24 cellular contexts compared by ENCODE assay signal in the genomic region with DNA sequence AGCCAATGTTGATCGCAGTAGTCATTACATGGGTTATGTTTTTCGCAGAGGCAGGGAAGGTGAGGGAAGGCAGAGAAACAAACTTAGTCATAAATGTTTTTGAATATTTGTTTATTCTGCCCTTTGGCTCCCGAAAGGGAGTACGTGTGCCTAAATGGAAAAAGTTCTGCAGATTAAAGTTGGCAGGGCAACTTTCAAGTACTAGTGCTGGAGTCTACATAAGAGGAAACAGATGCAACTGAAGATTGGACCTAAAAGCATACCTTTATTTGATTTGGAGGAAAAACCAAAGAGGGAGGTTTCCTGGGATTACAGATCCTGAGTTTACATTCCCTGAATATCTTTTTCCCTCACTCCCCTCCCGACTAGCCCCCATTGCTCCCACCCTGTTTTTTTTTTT. TPM values are rescaled to one million over a fixed set of nuclear protein-coding genes. Genes with fewer than 3 reads are reported as not detected.
DNase-seq lines count a peak whose midpoint lies in the region; ATAC-seq and TF ChIP-seq lines count a peak whose summit lies in the region.
"Had no signal": no experiment of that assay in that cellular context is flagged by ENCODE, and none has a peak within 500 bp of the region (broad histone marks: within the 10 kb centered on the region; RNA-seq: fewer than 3 reads in every experiment).

No MANE protein-coding gene starts in this region.

- CTCF ChIA-PET in CD8-positive, alpha-beta T cell (lab: Charles Lee) = no interaction called here

- H3K4me2 ChIP-seq in DOHH2 (ENCODE audit: low read length) = peak overlapping the region; percentile 50
- H3K4me2 ChIP-seq: smooth muscle cell had no signal

- H3K9me3 Mint-ChIP-seq in endodermal cell = no peaks in the 10 kb centered on the region
- H3K9me3 Mint-ChIP-seq in mesothelial cell of epicardium = peaks cover 5% of the 10 kb centered on the region
- H3K9me3 Mint-ChIP-seq in activated T-helper 2 cell treated with anti-CD3 and anti-CD28 coated beads, Interferon-gamma antibody, Interleukin-2, Interleukin-4, amounts not matched to agents 10 μg/mL and 5 μg/mL and 100 μg/mL, durations not matched to agents 14 hours and 24 hours and 36 hours = no peaks in the 10 kb centered on the region
- no peaks in the 10 kb centered on the region for H3K9me3 Mint-ChIP-seq in CD8-positive, alpha-beta T cell
- H3K9me3 Mint-ChIP-seq: activated T-helper 17 cell treated with anti-CD3 and anti-CD28 coated beads, Interleukin-2, amount 50 U/mL, for 72 hours; CD4-positive, CD25-positive, alpha-beta regulatory T cell had no signal

- H3K36me3 ChIP-seq in DOHH2 (ENCODE audit: control insufficient read depth, low read length) (peaks cover 81% of the 10 kb centered on the region), endodermal cell (ENCODE audit: control insufficient read depth, insufficient read depth, low read length) (peaks cover 25% of the 10 kb centered on the region)
- H3K36me3 ChIP-seq in CD8-positive, alpha-beta T cell (ENCODE audit: insufficient read depth, low read length) = no peaks in the 10 kb centered on the region
- H3K36me3 ChIP-seq: colonic mucosa, thyroid gland had no signal

- H3K9me3 ChIP-seq in DOHH2 (ENCODE audit: control insufficient read depth, insufficient read depth, low read length) (no peaks in the 10 kb centered on the region), endodermal cell (ENCODE audit: control insufficient read depth, low read length) (no peaks in the 10 kb centered on the region)
- H3K9me3 ChIP-seq in CD8-positive, alpha-beta T cell (ENCODE audit: low read length) = no peaks in the 10 kb centered on the region
- H3K9me3 ChIP-seq: colonic mucosa, thyroid gland had no signal

- H3K27ac Mint-ChIP-seq in endodermal cell (peak overlapping the region; percentile 69), mesothelial cell of epicardium (peak overlapping the region; percentile 71)
- H3K27ac Mint-ChIP-seq in activated T-helper 2 cell treated with anti-CD3 and anti-CD28 coated beads, Interferon-gamma antibody, Interleukin-2, Interleukin-4, amounts not matched to agents 10 μg/mL and 5 μg/mL and 100 μg/mL, durations not matched to agents 14 hours and 24 hours and 36 hours = no peak overlapping the region
- H3K27ac Mint-ChIP-seq in CD8-positive, alpha-beta T cell = no peak overlapping the region
- H3K27ac Mint-ChIP-seq: activated T-helper 17 cell treated with anti-CD3 and anti-CD28 coated beads, Interleukin-2, amount 50 U/mL, for 72 hours; CD4-positive, CD25-positive, alpha-beta regulatory T cell had no signal

- ATAC-seq in CD8-positive, alpha-beta T cell = no peak
- ATAC-seq: activated T-helper 17 cell treated with anti-CD3 and anti-CD28 coated beads, Interleukin-2, amount 50 U/mL, for 72 hours; left lobe of liver had no signal

- H4K20me1 ChIP-seq in DOHH2 (ENCODE audit: control insufficient read depth, insufficient read depth, low read depth, low read length) = peaks cover 26% of the 10 kb centered on the region

- POLR2A ChIA-PET in CD8-positive, alpha-beta T cell (lab: Charles Lee) = interaction anchor here (1.0 kb wide), 1 partner anchor 48 kb away, joined by 4 read pairs; no protein-coding TSS in a partner anchor

- peaks cover 53% of the 10 kb centered on the region for H3K4me1 Mint-ChIP-seq in endodermal cell
- peaks cover 47% of the 10 kb centered on the region for H3K4me1 Mint-ChIP-seq in mesothelial cell of epicardium
- H3K4me1 Mint-ChIP-seq in activated T-helper 2 cell treated with anti-CD3 and anti-CD28 coated beads, Interferon-gamma antibody, Interleukin-2, Interleukin-4, amounts not matched to agents 10 μg/mL and 5 μg/mL and 100 μg/mL, durations not matched to agents 14 hours and 24 hours and 36 hours (ENCODE audit: low read depth) = peaks cover 55% of the 10 kb centered on the region
- H3K4me1 Mint-ChIP-seq in CD8-positive, alpha-beta T cell (ENCODE audit: low read depth) = peaks cover 42% of the 10 kb centered on the region

- no peak overlapping the region for H3K4me3 Mint-ChIP-seq in endodermal cell
- no peak overlapping the region for H3K4me3 Mint-ChIP-seq in mesothelial cell of epicardium
- no peak overlapping the region for H3K4me3 Mint-ChIP-seq in activated T-helper 2 cell treated with anti-CD3 and anti-CD28 coated beads, Interferon-gamma antibody, Interleukin-2, Interleukin-4, amounts not matched to agents 10 μg/mL and 5 μg/mL and 100 μg/mL, durations not matched to agents 14 hours and 24 hours and 36 hours (ENCODE audit: low read depth)
- no peak overlapping the region for H3K4me3 Mint-ChIP-seq in CD8-positive, alpha-beta T cell
- H3K4me3 Mint-ChIP-seq: activated T-helper 17 cell treated with anti-CD3 and anti-CD28 coated beads, Interleukin-2, amount 50 U/mL, for 72 hours; CD4-positive, CD25-positive, alpha-beta regulatory T cell had no signal

- intact Hi-C loops in activated T-helper 2 cell treated with anti-CD3 and anti-CD28 coated beads, Interferon-gamma antibody, Interleukin-2, Interleukin-4, amounts not matched to agents 10 μg/mL and 5 μg/mL and 100 μg/mL, durations not matched to agents 14 hours and 24 hours and 36 hours (cut with micrococcal nuclease) = loop anchor here (10.0 kb wide), 1 partner anchor 111 kb away; no protein-coding TSS in a partner anchor
- intact Hi-C loops in CD8-positive, alpha-beta T cell (cut with DNase I, micrococcal nuclease) = loop anchor here (5.0 to 10.0 kb wide), 3 partner anchors 379 to 881 kb away; partner anchors contain the start of genes CD82 (in 2 of the 2) and ACCS (in 1 of the 2)

- H3K27me3 ChIP-seq in DOHH2 (ENCODE audit: control insufficient read depth, low read length) (no peaks in the 10 kb centered on the region), endodermal cell (ENCODE audit: control insufficient read depth, insufficient read depth, low read length, poor library complexity, severe bottlenecking) (no peaks in the 10 kb centered on the region)
- no peaks in the 10 kb centered on the region for H3K27me3 ChIP-seq in CD8-positive, alpha-beta T cell (ENCODE audit: insufficient read depth, low read length)
- H3K27me3 ChIP-seq: colonic mucosa, thyroid gland had no signal

- DNase-seq in OCI-M1 (lab: John Stamatoyannopoulos, UW) (peak; percentile 30), endodermal cell (no peak), mesothelial cell of epicardium (ENCODE audit: low spot score in 2 of 2, unreplicated experiment in 2 of 2) (no peak)
- DNase-seq in activated T-helper 2 cell treated with anti-CD3 and anti-CD28 coated beads, Interferon-gamma antibody, Interleukin-2, Interleukin-4, amounts not matched to agents 10 μg/mL and 5 μg/mL and 100 μg/mL, durations not matched to agents 14 hours and 24 hours and 36 hours (ENCODE audit: low spot score) = no peak
- DNase-seq in CD8-positive, alpha-beta T cell = no peak
- no peak for DNase-seq in activated CD4-positive, CD25-positive, alpha-beta regulatory T cell treated with anti-CD3 and anti-CD28 coated beads, Interleukin-2, amount 50 U/mL, for 72 hours
- no peak for DNase-seq in effector CD8-positive, alpha-beta T cell (lab: John Stamatoyannopoulos, UW)
- DNase-seq: activated CD4-positive, alpha-beta T cell treated with anti-CD3 and anti-CD28 coated beads, Interleukin-2, amount 50 U/mL, for 1 hour; CD4-positive, CD25-positive, alpha-beta regulatory T cell; colonic mucosa; DMS153; GF-D8; NCI-H1092 treated with DMSO at 0.1 percent for 48 hours; NCI-H2029; NCI-H345; SIG-M5; stimulated activated CD4-positive, alpha-beta T cell treated with anti-CD3 and anti-CD28 coated beads, Interleukin-2, amount 100 ng/mL, for 48 hours; stimulated activated naive CD4-positive, alpha-beta T cell treated with Interleukin-2 at 50 U/mL for 16 hours; thyroid gland had no signal

- WGBS in endodermal cell (ENCODE audit: insufficient coverage in 1 of 2, insufficient read length in 1 of 2), 2 experiments = 91 to 97% methylated on average over 4 to 5 of the region's 5 CpGs

- no peak overlapping the region for H3K27ac ChIP-seq in DOHH2 (ENCODE audit: low read depth, low read length)
- H3K27ac ChIP-seq in endodermal cell (ENCODE audit: low read depth, low read length) = no peak overlapping the region
- H3K27ac ChIP-seq in CD8-positive, alpha-beta T cell (ENCODE audit: low read depth, low read length) = no peak overlapping the region
- H3K27ac ChIP-seq: colonic mucosa had no signal

- TF ChIP-seq CTCF in DOHH2 (IDR thresholded peaks at IDR 0.05; ENCODE audit: low read depth, low read length, poor library complexity, severe bottlenecking) = no peak
- no peak for TF ChIP-seq CTCF in endodermal cell (conservative IDR thresholded peaks at IDR 0.05)
- TF ChIP-seq CTCF in mesothelial cell of epicardium (IDR thresholded peaks at IDR 0.05; ENCODE audit: unreplicated experiment) = no peak
- no peak for TF ChIP-seq CTCF in CD8-positive, alpha-beta T cell (IDR thresholded peaks at IDR 0.05)

- peaks cover 99% of the 10 kb centered on the region for H3K79me2 ChIP-seq in DOHH2 (ENCODE audit: control insufficient read depth, low read length)

- H3K9me2 ChIP-seq in DOHH2 (replicated peaks; ENCODE audit: control insufficient read depth, low read length) = no peaks in the 10 kb centered on the region

- H3K36me3 Mint-ChIP-seq in endodermal cell (ENCODE audit: low read depth) (peaks cover 37% of the 10 kb centered on the region), mesothelial cell of epicardium (peaks cover 35% of the 10 kb centered on the region)
- peaks cover 67% of the 10 kb centered on the region for H3K36me3 Mint-ChIP-seq in activated T-helper 2 cell treated with anti-CD3 and anti-CD28 coated beads, Interferon-gamma antibody, Interleukin-2, Interleukin-4, amounts not matched to agents 10 μg/mL and 5 μg/mL and 100 μg/mL, durations not matched to agents 14 hours and 24 hours and 36 hours (ENCODE audit: low read depth)
- peaks cover 36% of the 10 kb centered on the region for H3K36me3 Mint-ChIP-seq in CD8-positive, alpha-beta T cell

- H3K27me3 Mint-ChIP-seq in endodermal cell (ENCODE audit: insufficient read depth) = no peaks in the 10 kb centered on the region
- H3K27me3 Mint-ChIP-seq in mesothelial cell of epicardium (ENCODE audit: low read depth) = no peaks in the 10 kb centered on the region
- no peaks in the 10 kb centered on the region for H3K27me3 Mint-ChIP-seq in activated T-helper 2 cell treated with anti-CD3 and anti-CD28 coated beads, Interferon-gamma antibody, Interleukin-2, Interleukin-4, amounts not matched to agents 10 μg/mL and 5 μg/mL and 100 μg/mL, durations not matched to agents 14 hours and 24 hours and 36 hours (ENCODE audit: low read depth)
- H3K27me3 Mint-ChIP-seq in CD8-positive, alpha-beta T cell (ENCODE audit: low read depth) = no peaks in the 10 kb centered on the region
- H3K27me3 Mint-ChIP-seq: activated T-helper 17 cell treated with anti-CD3 and anti-CD28 coated beads, Interleukin-2, amount 50 U/mL, for 72 hours; brain; CD4-positive, CD25-positive, alpha-beta regulatory T cell had no signal

- H3K4me1 ChIP-seq in DOHH2 (ENCODE audit: control insufficient read depth, low read length) (peaks cover 84% of the 10 kb centered on the region), endodermal cell (ENCODE audit: control insufficient read depth, insufficient read depth, low read length) (no peaks in the 10 kb centered on the region)
- peaks cover 9% of the 10 kb centered on the region for H3K4me1 ChIP-seq in CD8-positive, alpha-beta T cell (ENCODE audit: insufficient read depth, low read length)
- H3K4me1 ChIP-seq: colonic mucosa had no signal

- no peak overlapping the region for H3K9ac ChIP-seq in endodermal cell (ENCODE audit: extremely low read depth, low read length, poor library complexity, severe bottlenecking)

- H3F3A ChIP-seq in DOHH2 (ENCODE audit: control insufficient read depth, insufficient read depth) = peaks cover 7% of the 10 kb centered on the region

- H3K4me3 ChIP-seq in DOHH2 (ENCODE audit: low read length) (peak overlapping the region; percentile 18), endodermal cell (ENCODE audit: low read length) (peak overlapping the region; percentile 68)
- H3K4me3 ChIP-seq in CD8-positive, alpha-beta T cell (ENCODE audit: low read depth, low read length) = no peak overlapping the region
- H3K4me3 ChIP-seq: colonic mucosa, smooth muscle cell, thyroid gland had no signal

RNA-seq across cellular contexts. Expression of gene HSD17B12, which starts 5.7 kb away (rescaled TPM):
- total RNA-seq in endodermal cell (100 to 1,000 TPM; 109 to 138 TPM), mesothelial cell of epicardium (86.9 to 99.9 TPM (median 93.6 TPM) in 3 replicates)
- 119 TPM for polyA plus RNA-seq in endodermal cell (2013, experiment 1 of 2)
- 116 TPM for polyA plus RNA-seq in endodermal cell (2013, experiment 2 of 2)
- total RNA-seq in activated T-helper 2 cell treated with anti-CD3 and anti-CD28 coated beads, Interferon-gamma antibody, Interleukin-2, Interleukin-4, amounts not matched to agents 10 μg/mL and 5 μg/mL and 100 μg/mL, durations not matched to agents 14 hours and 24 hours and 36 hours = 79.8 and 81.3 TPM in 2 replicates
- total RNA-seq in CD8-positive, alpha-beta T cell = 10 to 100 TPM; 13.8 to 14.0 TPM

Comparison
In these comparisons a context has a peak if more than half of its experiments do, and no peak if none do; other contexts are left out.
1. H3K27ac Mint-ChIP-seq: peak in endodermal cell (single experiment) and mesothelial cell of epicardium (single experiment); none in activated T-helper 2 cell treated with anti-CD3 and anti-CD28 coated beads, Interferon-gamma antibody, Interleukin-2, Interleukin-4, amounts not matched to agents 10 μg/mL and 5 μg/mL and 100 μg/mL, durations not matched to agents 14 hours and 24 hours and 36 hours (single experiment) and CD8-positive, alpha-beta T cell (single experiment).